ENCODE assay signal across 17 cellular contexts in the genomic region with DNA sequence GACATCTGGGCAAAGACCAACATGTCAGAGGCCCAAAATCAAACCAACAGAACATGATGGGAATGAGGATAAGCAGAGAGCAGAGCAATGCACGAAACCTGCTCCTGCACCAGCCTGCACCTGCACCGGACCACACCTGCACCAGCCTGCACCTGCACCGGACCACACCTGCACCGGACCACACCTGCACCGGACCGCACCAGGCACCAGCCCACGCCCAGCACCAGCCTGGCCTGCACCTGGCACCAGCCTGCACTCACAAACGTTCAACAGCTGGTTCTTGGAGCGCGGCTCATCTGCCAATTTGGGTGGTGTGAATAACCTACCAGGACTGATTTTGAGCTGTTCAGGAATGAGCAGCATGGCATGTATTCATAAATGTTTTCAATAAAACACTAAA. TPM values are rescaled to one million over a fixed set of nuclear protein-coding genes. Genes with fewer than 3 reads are reported as not detected.
DNase-seq lines count a peak whose midpoint lies in the region; ATAC-seq and TF ChIP-seq lines count a peak whose summit lies in the region.
"Had no signal": no experiment of that assay in that cellular context is flagged by ENCODE, and none has a peak within 500 bp of the region (broad histone marks: within the 10 kb centered on the region; RNA-seq: fewer than 3 reads in every experiment).

No MANE protein-coding gene starts in this region.

- peak overlapping the region; percentile 82 for H4K8ac ChIP-seq in neuronal stem cell (ENCODE audit: low read depth, low read length)

- H2AFZ ChIP-seq in neuronal stem cell (ENCODE audit: low read length): no peak overlapping the region
- H2AFZ ChIP-seq: GM23248 had no signal

- no peak overlapping the region for H3K4ac ChIP-seq in neuronal stem cell (ENCODE audit: low read length)

- H3K4me2 ChIP-seq in neuronal stem cell (ENCODE audit: insufficient read depth, low read length, poor library complexity, severe bottlenecking): no peak overlapping the region

- H3K79me1 ChIP-seq in neuronal stem cell (ENCODE audit: low read depth, low read length): peaks cover 7% of the 10 kb centered on the region

- H3K27ac ChIP-seq in RWPE1 (peak overlapping the region; percentile 20), neuronal stem cell (replicated peaks; ENCODE audit: low read length) (no peak overlapping the region)
- H3K27ac ChIP-seq: C4-2B, GM23248 had no signal

- no peak overlapping the region for H4K91ac ChIP-seq in neuronal stem cell (ENCODE audit: low read depth, low read length, poor library complexity)

- H2BK15ac ChIP-seq in neuronal stem cell (ENCODE audit: low read length): no peak overlapping the region

- peak overlapping the region in 1 of 2 donors; percentile 60 for H3K4me3 ChIP-seq in neuronal stem cell (ENCODE audit: low read length in 2 of 2)
- H3K4me3 ChIP-seq: GM23248, HAP-1 had no signal

- no peak overlapping the region for H2BK12ac ChIP-seq in neuronal stem cell (ENCODE audit: low read length)

- peaks cover 0 to 4% of the 10 kb centered on the region in 2 donors for H3K9me3 ChIP-seq in neuronal stem cell (replicated peaks in 1 of 2; ENCODE audit: control insufficient read depth in 2 of 2, insufficient read depth in 1 of 2, low read depth in 1 of 2, low read length in 2 of 2)
- H3K9me3 ChIP-seq: BE2C, Caco-2, HAP-1 had no signal

- no peak overlapping the region for H3K18ac ChIP-seq in neuronal stem cell (ENCODE audit: low read length)

- no peaks in the 10 kb centered on the region for H3K4me1 ChIP-seq in neuronal stem cell (ENCODE audit: control insufficient read depth in 2 of 2, insufficient read depth in 1 of 2, low read depth in 1 of 2, low read length in 2 of 2)
- H3K4me1 ChIP-seq: Caco-2, HAP-1 had no signal

- H2BK120ac ChIP-seq in neuronal stem cell (ENCODE audit: low read depth, low read length): no peak overlapping the region

- H3K36me3 ChIP-seq in neuronal stem cell (replicated peaks in 1 of 2; ENCODE audit: control insufficient read depth in 2 of 2, insufficient read depth in 2 of 2, low read length in 2 of 2): peaks cover 25 to 71% of the 10 kb centered on the region in 2 donors

- POLR2A ChIA-PET in RWPE1 (lab: Yijun Ruan, JAX; ENCODE audit: low non-redundant PET): no interaction called here

- H2AK5ac ChIP-seq in neuronal stem cell (ENCODE audit: low read depth, low read length): no peak overlapping the region

- H2BK5ac ChIP-seq in neuronal stem cell (ENCODE audit: low read length): no peak overlapping the region

- no peak for TF ChIP-seq CTCF in RWPE1 (conservative IDR thresholded peaks at IDR 0.05; ENCODE audit: low read depth)

- no peak overlapping the region for H3K9ac ChIP-seq in neuronal stem cell (ENCODE audit: low read depth, low read length, poor library complexity)
- H3K9ac ChIP-seq: GM23248 had no signal

- no peak overlapping the region for H3K14ac ChIP-seq in neuronal stem cell (ENCODE audit: low read length)

- no peaks in the 10 kb centered on the region for H3K27me3 ChIP-seq in neuronal stem cell (ENCODE audit: control insufficient read depth in 3 of 3, insufficient read depth in 3 of 3, low read depth in 1 of 3, low read length in 3 of 3)
- H3K27me3 ChIP-seq: BE2C had no signal

- H3K23ac ChIP-seq in neuronal stem cell (ENCODE audit: low read depth, low read length, poor library complexity): peak overlapping the region; percentile 89

- DNase-seq in RWPE1 (ENCODE audit: low spot score) (no peak), neuronal stem cell (ENCODE audit: low spot score) (no peak)
- no peak for DNase-seq in stimulated activated CD4-positive, alpha-beta T cell treated with anti-CD3 and anti-CD28 coated beads, Interleukin-12 subunit alpha, Interleukin-12 subunit beta, amount 100 ng/mL, for 4 hours
- DNase-seq: ACHN; BE2C; Caco-2; CD4-positive, alpha-beta T cell; GM23248 had no signal

- no CpG with 5 or more reads among the region's 10 CpGs for WGBS in neuronal stem cell (ENCODE audit: extremely low coverage in 2 of 2, insufficient read length in 2 of 2, insufficient replicate concordance in 1 of 2), 2 donors

- ATAC-seq in esophagus mucosa (peak; percentile 24), HG03039 (IDR thresholded peaks at IDR 0.05; ENCODE audit: unreplicated experiment) (no peak), HG03196 (IDR thresholded peaks at IDR 0.05; ENCODE audit: unreplicated experiment) (no peak)
- no peak for ATAC-seq in activated CD4-positive, CD25-positive, alpha-beta regulatory T cell treated with anti-CD3 and anti-CD28 coated beads, Interleukin-2, amount 50 U/mL, for 24 hours
- ATAC-seq: HepG2 had no signal

- CTCF ChIA-PET in RWPE1 (lab: Yijun Ruan, JAX): interaction anchor here (0.6 kb wide), 1 partner anchor 92 kb away, joined by 5 read pairs; no protein-coding TSS in a partner anchor

RNA-seq across cellular contexts. Expression of a gene that starts 18.2 kb away (rescaled TPM):
- 2.7 TPM for total RNA-seq in esophagus mucosa
- polyA plus RNA-seq in neuronal stem cell (2013, experiment 1 of 2): 14.7 TPM
- polyA plus RNA-seq in neuronal stem cell (2013, experiment 2 of 2): 14.1 TPM

RNA-seq across cellular contexts. Expression of a gene that starts 34.3 kb away (rescaled TPM):
- 13.1 TPM for total RNA-seq in esophagus mucosa
- 14.7 TPM for polyA plus RNA-seq in neuronal stem cell (2013, experiment 1 of 2)
- 14.2 TPM for polyA plus RNA-seq in neuronal stem cell (2013, experiment 2 of 2)

RNA-seq across cellular contexts. Expression of a gene that starts 34.5 kb away (rescaled TPM):
- total RNA-seq in esophagus mucosa: 41.2 TPM
- polyA plus RNA-seq in neuronal stem cell (2013, experiment 1 of 2): 79.2 TPM
- polyA plus RNA-seq in neuronal stem cell (2013, experiment 2 of 2): 73.1 TPM

RNA-seq across cellular contexts. Expression of a gene that starts 38.6 kb away (rescaled TPM):
- total RNA-seq in esophagus mucosa: 0.56 TPM
- polyA plus RNA-seq in neuronal stem cell (2013, experiment 1 of 2): 5.6 TPM
- polyA plus RNA-seq in neuronal stem cell (2013, experiment 2 of 2): 5.4 TPM

RNA-seq across cellular contexts. Expression of a gene that starts 39.3 kb away (rescaled TPM):
- not detected for total RNA-seq in esophagus mucosa
- polyA plus RNA-seq in neuronal stem cell (2013, experiment 1 of 2): 0.06 TPM
- 0.04 TPM for polyA plus RNA-seq in neuronal stem cell (2013, experiment 2 of 2)
- total RNA-seq: Caco-2; CD4-positive, alpha-beta T cell; GM23248; H4 had no signal
- polyA plus RNA-seq: GM23248, IgD-negative memory B cell had no signal
